8 cellular contexts compared by ENCODE assay signal in the genomic region with DNA sequence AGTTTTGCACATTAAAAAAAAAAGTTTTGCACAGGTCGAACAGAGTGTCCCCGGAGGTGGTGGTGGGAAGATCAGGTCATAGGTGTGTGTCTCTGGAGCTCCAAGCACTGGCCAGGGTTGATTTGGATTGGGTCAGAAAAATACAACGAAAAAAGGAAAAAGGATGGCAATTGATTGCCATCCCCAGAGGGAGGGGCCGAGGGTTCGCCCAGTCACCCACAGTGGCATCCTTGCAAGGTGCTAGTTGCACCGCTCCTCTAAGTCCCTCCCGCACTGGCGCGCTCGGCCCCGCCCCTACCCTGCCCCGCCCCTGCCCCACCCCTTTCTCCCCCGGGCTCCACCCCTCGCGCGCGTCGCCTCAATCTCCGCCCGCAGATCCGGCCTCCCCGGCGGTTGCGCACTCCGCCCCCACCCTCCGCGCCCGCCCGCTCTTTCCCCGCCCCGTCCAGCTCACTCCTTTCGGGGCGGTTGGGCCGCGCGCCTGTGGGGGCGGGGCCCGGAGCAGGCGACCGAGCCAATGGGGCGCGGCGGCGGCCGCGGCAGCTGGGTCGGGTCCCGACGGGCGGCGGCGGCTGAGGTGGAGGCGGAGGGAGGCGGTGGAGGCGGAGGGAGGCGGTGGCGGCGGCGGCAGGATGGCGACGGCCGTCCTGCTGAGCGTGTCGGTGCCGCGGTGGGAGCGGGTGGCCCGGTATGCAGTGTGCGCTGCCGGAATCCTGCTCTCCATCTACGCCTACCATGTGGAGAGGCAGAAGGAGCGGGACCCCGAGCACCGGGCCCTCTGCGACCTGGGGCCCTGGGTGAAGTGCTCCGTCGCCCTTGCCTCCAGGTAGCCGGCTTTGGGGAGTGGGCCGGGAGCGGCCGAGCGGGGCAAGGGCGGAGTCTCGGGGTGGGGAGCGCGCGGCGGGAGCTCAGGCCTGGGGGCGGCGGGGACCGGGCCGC. TPM values are rescaled to one million over a fixed set of nuclear protein-coding genes. Genes with fewer than 3 reads are reported as not detected.
A peak's percentile ranks its signal among the peaks of the same experiment; 100 is the strongest.
DNase-seq lines count a peak whose midpoint lies in the region; ATAC-seq, FAIRE-seq and TF ChIP-seq lines count a peak whose summit lies in the region.

No MANE protein-coding gene starts in this region.

- peak; percentile 95 for DNase-seq in GM10266 (ENCODE audit: extremely low spot score)
- DNase-seq in NAMALWA (ENCODE audit: low spot score), result peak; percentile 96
- peak; percentile 87 for DNase-seq in SK-N-DZ (ENCODE audit: low spot score)
- peak; percentile 93 for DNase-seq in activated naive CD4-positive, alpha-beta T cell treated with anti-CD3 and anti-CD28 coated beads, Interleukin-2, amount 50 U/mL, for 16 hours
- DNase-seq in glomerular visceral epithelial cell (ENCODE audit: extremely low spot score), result peak; percentile 96
- DNase-seq in pancreas, result peak; percentile 93 to 97 (median 95)
- peak; percentile 88 to 96 for DNase-seq in tibial artery

- H3K9me3 ChIP-seq in pancreas (no peaks in the 10 kb centered on the region), tibial artery (no peaks in the 10 kb centered on the region)

- ATAC-seq in HG02571 (IDR thresholded peaks at IDR 0.05; ENCODE audit: unreplicated experiment), result peak; percentile 83
- peak; percentile 90 to 95 (median 92) for ATAC-seq in pancreas

- H3K36me3 ChIP-seq in pancreas (no peaks in the 10 kb centered on the region), tibial artery (no peaks in the 10 kb centered on the region)

- FAIRE-seq in pancreas (lab: Jason Lieb, UNC), result no peak

- WGBS in pancreas, 2 donors, result 2 to 6% methylated on average over 23 to 91 of the region's 92 CpGs

- peaks cover 0 to 12% (median 0%) of the 10 kb centered on the region in 3 donors for H3K4me1 ChIP-seq in pancreas
- H3K4me1 ChIP-seq in tibial artery, result peaks cover 0 to 4% (median 0%) of the 10 kb centered on the region in 4 donors

- H3K27me3 ChIP-seq in pancreas (no peaks in the 10 kb centered on the region), tibial artery (no peaks in the 10 kb centered on the region)

- H3K4me3 ChIP-seq in pancreas, result peak overlapping the region; percentile 42 to 67 (median 54)
- peak overlapping the region; percentile 71 to 85 for H3K4me3 ChIP-seq in tibial artery

- intact Hi-C loops in pancreas (cut with DNase I) (no loop called here), tibial artery (cut with DNase I; ENCODE audit: low total_unique reads) (no loop called here)

- peak overlapping the region; percentile 68 to 86 (median 78) for H3K27ac ChIP-seq in pancreas
- H3K27ac ChIP-seq in tibial artery, result peak overlapping the region; percentile 83 to 85

- TF ChIP-seq CTCF in GM10266 (IDR thresholded peaks at IDR 0.05; ENCODE audit: control insufficient read depth, insufficient read depth, low read depth, missing control alignments) (no peak), pancreas (IDR thresholded peaks at IDR 0.05) (no peak), tibial artery (IDR thresholded peaks at IDR 0.05) (no peak)

RNA-seq across cellular contexts. Expression of gene ERV3-1, which starts 31.5 kb away (rescaled TPM):
- 8.6 and 12.4 TPM in 2 replicates for polyA plus RNA-seq in SK-N-DZ (2014; cell fraction: cytosol; rRNA removed)
- 58.9 and 84.1 TPM in 2 replicates for polyA plus RNA-seq in SK-N-DZ (2014; cell fraction: nucleus; rRNA removed)
- total RNA-seq in pancreas, result 10 to 100 TPM in 1 of 6 donors, 1 to 10 TPM in 5; 2.7 to 12.7 (median 4.8) TPM
- 1 to 10 TPM; 3.4 to 4.2 TPM for polyA plus RNA-seq in pancreas

RNA-seq across cellular contexts. Expression of gene ZNF117, which starts 47.2 kb away (rescaled TPM):
- polyA plus RNA-seq in SK-N-DZ (2014; cell fraction: cytosol; rRNA removed), result 13.1 and 14.2 TPM in 2 replicates
- 75.6 and 106 TPM in 2 replicates for polyA plus RNA-seq in SK-N-DZ (2014; cell fraction: nucleus; rRNA removed)
- 1 to 10 TPM; 3.0 to 9.4 (median 3.9) TPM for total RNA-seq in pancreas
- polyA plus RNA-seq in pancreas, result 1 to 10 TPM; 3.0 to 4.2 TPM

Comparison
In these comparisons a context has a peak if more than half of its experiments do, and no peak if none do; other contexts are left out.
1. Peak in every context shown above with its lines: DNase-seq, ATAC-seq, H3K4me3 ChIP-seq and H3K27ac ChIP-seq.